8 cellular contexts compared by ENCODE assay signal in genomic region chr5:119368238-119368630, GRCh38. TPM values are rescaled to one million over a fixed set of nuclear protein-coding genes. Genes with fewer than 3 reads are reported as not detected.
A peak's percentile ranks its signal among the peaks of the same experiment; 100 is the strongest.
DNase-seq lines count a peak whose midpoint lies in the region; TF ChIP-seq lines count a peak whose summit lies in the region.

No MANE protein-coding gene starts in this region.

- WGBS in transverse colon (ENCODE audit: low coverage in 1 of 2), 2 donors = 46 to 61% methylated on average over 4 of the region's 4 CpGs

- peak overlapping the region; percentile 81 for H3K27ac Mint-ChIP-seq in activated CD4-positive, alpha-beta memory T cell treated with anti-CD3 and anti-CD28 coated beads, Interleukin-2, amount 10 ng/mL, durations not matched to agents 7 days and 5 days

- TF ChIP-seq POLR2A in transverse colon (IDR thresholded peaks at IDR 0.05) = no peak

- no peaks in the 10 kb centered on the region for H3K9me3 ChIP-seq in subcutaneous abdominal adipose tissue (ENCODE audit: control insufficient read depth in 5 of 5, low read length in 5 of 5)
- H3K9me3 ChIP-seq in transverse colon = no peaks in the 10 kb centered on the region

- H3K9me3 Mint-ChIP-seq in activated CD4-positive, alpha-beta memory T cell treated with anti-CD3 and anti-CD28 coated beads, Interleukin-2, amount 10 ng/mL, durations not matched to agents 7 days and 5 days = peaks cover 6% of the 10 kb centered on the region

- DNase-seq in activated gamma-delta T cell treated with Interleukin-2 at 50 U/mL for 16 hours = peak; percentile 68
- DNase-seq in activated gamma-delta T cell (lab: John Stamatoyannopoulos, UW) = no peak
- DNase-seq in activated CD4-positive, alpha-beta memory T cell treated with anti-CD3 and anti-CD28 coated beads, Interleukin-2, amount 10 ng/mL, durations not matched to agents 7 days and 5 days = peak; percentile 69
- no peak for DNase-seq in epithelial cell of prostate (ENCODE audit: low read depth, low spot score)
- DNase-seq in transverse colon = no peak
- no peak for DNase-seq in HT-29 (ENCODE audit: low spot score)
- DNase-seq in NOMO-1 (lab: John Stamatoyannopoulos, UW; ENCODE audit: unreplicated experiment in 2 of 2) = no peak

- H3K4me3 ChIP-seq in subcutaneous abdominal adipose tissue (ENCODE audit: low read depth in 1 of 5, low read length in 5 of 5) = no peak overlapping the region
- no peak overlapping the region for H3K4me3 ChIP-seq in transverse colon

- H3K27ac ChIP-seq in epithelial cell of prostate = peak overlapping the region; percentile 68
- H3K27ac ChIP-seq in subcutaneous abdominal adipose tissue (ENCODE audit: low read depth, low read length) = peak overlapping the region; percentile 66
- H3K27ac ChIP-seq in transverse colon = no peak overlapping the region

- no peaks in the 10 kb centered on the region for H3K27me3 ChIP-seq in subcutaneous abdominal adipose tissue (ENCODE audit: control insufficient read depth in 5 of 5, insufficient read depth in 4 of 5, low read length in 5 of 5)
- no peaks in the 10 kb centered on the region for H3K27me3 ChIP-seq in transverse colon

- TF ChIP-seq CTCF in transverse colon (IDR thresholded peaks at IDR 0.05) = no peak

- POLR2A ChIA-PET in activated CD4-positive, alpha-beta memory T cell treated with anti-CD3 and anti-CD28 coated beads, Interleukin-2, amount 10 ng/mL, durations not matched to agents 7 days and 5 days (lab: Charles Lee) = interaction anchor here (1.5 to 19.6 kb wide), 7 partner anchors 11 to 99 kb away, joined by 4 to 779 read pairs (median 15); partner anchors contain the start of gene TNFAIP8

- H3K4me1 ChIP-seq in subcutaneous abdominal adipose tissue (ENCODE audit: control insufficient read depth in 5 of 5, insufficient read depth in 5 of 5, low read length in 5 of 5) = peaks cover 0 to 40% (median 35%) of the 10 kb centered on the region in 5 donors
- peaks cover 0 to 33% (median 9%) of the 10 kb centered on the region in 4 donors for H3K4me1 ChIP-seq in transverse colon

- no peak for TF ChIP-seq EP300 in transverse colon (IDR thresholded peaks at IDR 0.05; ENCODE audit: low read depth)

- H3K9ac ChIP-seq in subcutaneous abdominal adipose tissue (ENCODE audit: low read length in 5 of 5) = no peak overlapping the region

- peak overlapping the region; percentile 30 for H3K4me3 Mint-ChIP-seq in activated CD4-positive, alpha-beta memory T cell treated with anti-CD3 and anti-CD28 coated beads, Interleukin-2, amount 10 ng/mL, durations not matched to agents 7 days and 5 days

- H3K27me3 Mint-ChIP-seq in activated CD4-positive, alpha-beta memory T cell treated with anti-CD3 and anti-CD28 coated beads, Interleukin-2, amount 10 ng/mL, durations not matched to agents 7 days and 5 days = no peaks in the 10 kb centered on the region

- intact Hi-C loops in transverse colon (cut with DNase I; ENCODE audit: low total_unique reads) = no loop called here

- in situ Hi-C loops in transverse colon (cut with MboI; ENCODE audit: low pct_ligation_motif_present in 1 of 4, low pct_unique_long_range_greater_than_20kb in 1 of 4, low sequenced_read_pairs in 3 of 4) = no loop called here

- H3K36me3 Mint-ChIP-seq in activated CD4-positive, alpha-beta memory T cell treated with anti-CD3 and anti-CD28 coated beads, Interleukin-2, amount 10 ng/mL, durations not matched to agents 7 days and 5 days (ENCODE audit: low read depth) = peaks cover 70% of the 10 kb centered on the region

- CTCF ChIA-PET in activated CD4-positive, alpha-beta memory T cell treated with anti-CD3 and anti-CD28 coated beads, Interleukin-2, amount 10 ng/mL, durations not matched to agents 7 days and 5 days (lab: Charles Lee) = interaction anchor here (1.0 to 4.7 kb wide), 4 partner anchors 44 to 381 kb away, joined by 3 to 16 read pairs (median 5); partner anchors contain the start of gene DTWD2

- no peaks in the 10 kb centered on the region for H3K36me3 ChIP-seq in subcutaneous abdominal adipose tissue (ENCODE audit: control insufficient read depth in 5 of 5, insufficient read depth in 5 of 5, low read length in 5 of 5)
- H3K36me3 ChIP-seq in transverse colon = no peaks in the 10 kb centered on the region

- H3K4me1 Mint-ChIP-seq in activated CD4-positive, alpha-beta memory T cell treated with anti-CD3 and anti-CD28 coated beads, Interleukin-2, amount 10 ng/mL, durations not matched to agents 7 days and 5 days = peaks cover 81% of the 10 kb centered on the region

RNA-seq across cellular contexts. Expression of gene TNFAIP8, which starts 12.4 kb away (rescaled TPM):
- total RNA-seq in activated CD4-positive, alpha-beta memory T cell treated with anti-CD3 and anti-CD28 coated beads, Interleukin-2, amount 10 ng/mL, durations not matched to agents 7 days and 5 days = 100 to 1,000 TPM; 161 to 163 TPM
- total RNA-seq in transverse colon = 10 to 100 TPM in 3 of 4 donors, 1 to 10 TPM in 1; 9.8 to 28.1 (median 22.5) TPM
- total RNA-seq in HT-29 (2014; rRNA removed; shearing (Covaris generic)) = 10.7 and 13.3 TPM in 2 replicates

Comparison
In these comparisons a context has a peak if more than half of its experiments do, and no peak if none do; other contexts are left out.
1. DNase-seq: peak in activated gamma-delta T cell treated with Interleukin-2 at 50 U/mL for 16 hours (single experiment) and activated CD4-positive, alpha-beta memory T cell treated with anti-CD3 and anti-CD28 coated beads, Interleukin-2, amount 10 ng/mL, durations not matched to agents 7 days and 5 days (single experiment); none in activated gamma-delta T cell (single experiment), epithelial cell of prostate (single experiment), transverse colon (single experiment), HT-29 (single experiment) and NOMO-1 (0 of 2).
2. H3K27ac ChIP-seq: peak in epithelial cell of prostate (single experiment) and subcutaneous abdominal adipose tissue (single experiment); none in transverse colon (0 of 4).
3. RNA of gene TNFAIP8, which starts 12.4 kb away (total RNA-seq): 161 to 163 TPM in activated CD4-positive, alpha-beta memory T cell treated with anti-CD3 and anti-CD28 coated beads, Interleukin-2, amount 10 ng/mL, durations not matched to agents 7 days and 5 days; 9.8 to 28.1 TPM in transverse colon and 10.7 to 13.3 TPM in HT-29; every median in the first group is over 4 times any median in the second.